In the genomic region with DNA sequence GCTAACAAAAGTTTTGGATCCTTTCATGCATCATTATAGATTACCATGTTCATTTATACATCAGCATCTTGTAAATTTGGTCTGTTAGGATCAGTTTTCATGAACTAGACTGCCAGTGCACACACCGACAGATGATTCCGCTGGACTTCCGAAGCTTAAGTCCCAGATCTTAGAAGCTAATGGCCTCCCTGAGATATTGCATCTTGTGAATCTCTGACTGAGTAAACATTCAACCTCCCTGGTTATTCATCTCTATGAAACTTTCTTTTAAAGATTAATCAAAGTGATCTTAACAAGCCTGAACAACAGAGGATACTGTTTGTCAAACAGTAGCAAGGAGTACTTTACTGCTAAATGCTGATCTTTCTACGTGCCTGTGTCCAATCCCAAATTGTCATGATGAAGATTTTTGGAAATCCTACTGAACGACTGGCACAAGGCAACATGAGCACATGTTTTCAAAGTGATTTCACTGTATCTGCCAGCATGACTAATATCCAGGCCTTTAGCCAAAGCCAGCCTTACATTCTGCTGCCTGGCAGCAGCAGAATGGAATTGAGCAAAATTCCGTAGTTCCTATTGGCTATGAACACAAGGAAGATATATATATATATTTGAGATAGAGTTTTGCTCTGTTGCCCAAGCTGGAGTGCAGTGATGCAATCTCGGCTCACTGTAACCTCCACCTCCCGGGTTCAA, we compare ENCODE assay signal across 12 cellular contexts.
DNase-seq lines count a peak whose midpoint lies in the region; ATAC-seq and TF ChIP-seq lines count a peak whose summit lies in the region.
"Had no signal": no experiment of that assay in that cellular context is flagged by ENCODE, and none has a peak within 500 bp of the region (broad histone marks: within the 10 kb centered on the region; RNA-seq: fewer than 3 reads in every experiment).

No MANE protein-coding gene starts in this region.

- no peak for ATAC-seq in GM21367 (IDR thresholded peaks at IDR 0.05; ENCODE audit: unreplicated experiment)
- ATAC-seq: naive thymus-derived CD8-positive, alpha-beta T cell had no signal

- no peaks in the 10 kb centered on the region for H3K4me1 Mint-ChIP-seq in CD14-positive monocyte
- H3K4me1 Mint-ChIP-seq: activated naive CD4-positive, alpha-beta T cell treated with anti-CD3 and anti-CD28 coated beads, Interleukin-2, amount 10 ng/mL, durations not matched to agents 7 days and 5 days had no signal

- no peak overlapping the region for H3K4me3 Mint-ChIP-seq in CD14-positive monocyte
- H3K4me3 Mint-ChIP-seq: activated naive CD4-positive, alpha-beta T cell treated with anti-CD3 and anti-CD28 coated beads, Interleukin-2, amount 10 ng/mL, durations not matched to agents 7 days and 5 days; naive thymus-derived CD8-positive, alpha-beta T cell had no signal

- no peaks in the 10 kb centered on the region for H3K9me3 ChIP-seq in hepatocyte (ENCODE audit: low read depth)

- H4K20me1 ChIP-seq in hepatocyte (ENCODE audit: insufficient read depth, poor library complexity, severe bottlenecking): no peaks in the 10 kb centered on the region

- peak; percentile 63 for DNase-seq in HFF-Myc (ENCODE audit: extremely low read depth, low read depth)
- DNase-seq in astrocyte of the spinal cord (ENCODE audit: low read depth, low spot score): peak; percentile 85
- peak; percentile 60 for DNase-seq in hepatocyte (ENCODE audit: low spot score)
- DNase-seq in stromal cell of bone marrow (ENCODE audit: low read depth): peak; percentile 83
- no peak for DNase-seq in DMS53 (lab: John Stamatoyannopoulos, UW)
- DNase-seq in CD14-positive monocyte (ENCODE audit: low spot score): no peak
- DNase-seq in OCI-M2 (lab: John Stamatoyannopoulos, UW; ENCODE audit: unreplicated experiment): no peak
- DNase-seq: activated naive CD4-positive, alpha-beta T cell treated with anti-CD3 and anti-CD28 coated beads, Interleukin-2, amount 10 ng/mL, durations not matched to agents 7 days and 5 days; naive thymus-derived CD8-positive, alpha-beta T cell had no signal

- no peaks in the 10 kb centered on the region for H3K36me3 ChIP-seq in hepatocyte (replicated peaks; ENCODE audit: insufficient read depth, low read depth)

- peaks cover 18% of the 10 kb centered on the region for H3K4me1 ChIP-seq in hepatocyte (ENCODE audit: insufficient read depth)

- no peaks in the 10 kb centered on the region for H3K9me3 Mint-ChIP-seq in CD14-positive monocyte
- H3K9me3 Mint-ChIP-seq: activated naive CD4-positive, alpha-beta T cell treated with anti-CD3 and anti-CD28 coated beads, Interleukin-2, amount 10 ng/mL, durations not matched to agents 7 days and 5 days had no signal

- H2AFZ ChIP-seq in hepatocyte: peak overlapping the region; percentile 1

- intact Hi-C loops in CD14-positive monocyte (cut with micrococcal nuclease): no loop called here

- no peaks in the 10 kb centered on the region for H3K27me3 ChIP-seq in hepatocyte

- in situ Hi-C loops in astrocyte of the spinal cord (cut with HindIII; ENCODE audit: low sequenced_read_pairs): no loop called here

- 40% methylated on average over 8 of the region's 8 CpGs for WGBS in hepatocyte (ENCODE audit: low lambda C conversion rate, missing lambda C conversion rate)

- H3K27ac Mint-ChIP-seq in CD14-positive monocyte: no peak overlapping the region
- H3K27ac Mint-ChIP-seq: activated naive CD4-positive, alpha-beta T cell treated with anti-CD3 and anti-CD28 coated beads, Interleukin-2, amount 10 ng/mL, durations not matched to agents 7 days and 5 days; naive thymus-derived CD8-positive, alpha-beta T cell had no signal

- no peaks in the 10 kb centered on the region for H3K79me2 ChIP-seq in hepatocyte

- H3K9me2 ChIP-seq in hepatocyte (replicated peaks; ENCODE audit: insufficient read depth): no peaks in the 10 kb centered on the region

- H3K4me2 ChIP-seq in hepatocyte: peak overlapping the region; percentile 54

- H3K4me3 ChIP-seq in HFF-Myc (replicated peaks; ENCODE audit: low read depth, low read length) (no peak overlapping the region), astrocyte of the spinal cord (ENCODE audit: low read depth, low read length) (no peak overlapping the region), hepatocyte (no peak overlapping the region)
- H3K4me3 ChIP-seq: SK-N-MC had no signal

- H3K27me3 Mint-ChIP-seq in CD14-positive monocyte (ENCODE audit: low read depth in 3 of 3): peaks cover 0 to 4% (median 2%) of the 10 kb centered on the region in 3 donors
- H3K27me3 Mint-ChIP-seq: activated naive CD4-positive, alpha-beta T cell treated with anti-CD3 and anti-CD28 coated beads, Interleukin-2, amount 10 ng/mL, durations not matched to agents 7 days and 5 days had no signal

- no peaks in the 10 kb centered on the region for H3K36me3 Mint-ChIP-seq in CD14-positive monocyte

- no peak for TF ChIP-seq CTCF in HFF-Myc (IDR thresholded peaks at IDR 0.05; ENCODE audit: low read depth, low read length, missing control alignments)
- no peak for TF ChIP-seq CTCF in astrocyte of the spinal cord (IDR thresholded peaks at IDR 0.05; ENCODE audit: low read depth, low read length)
- TF ChIP-seq CTCF in hepatocyte (IDR thresholded peaks at IDR 0.05; ENCODE audit: poor library complexity): no peak
- TF ChIP-seq CTCF in CD14-positive monocyte (IDR thresholded peaks at IDR 0.05): no peak

- peak overlapping the region; percentile 6 for H3K27ac ChIP-seq in hepatocyte
- H3K27ac ChIP-seq: HL-60, SK-N-MC had no signal

Comparison
In these comparisons a context has a peak if more than half of its experiments do, and no peak if none do; other contexts are left out.
1. DNase-seq: peak in HFF-Myc (single experiment), astrocyte of the spinal cord (single experiment), hepatocyte (single experiment) and stromal cell of bone marrow (single experiment); none in DMS53 (single experiment), CD14-positive monocyte (single experiment) and OCI-M2 (single experiment).